Comparison of ENCODE assay signal across 8 cellular contexts in genomic region chr19:35213678-35214632, GRCh38. TPM values are rescaled to one million over a fixed set of nuclear protein-coding genes. Genes with fewer than 3 reads are reported as not detected.
DNase-seq lines count a peak whose midpoint lies in the region; ATAC-seq and TF ChIP-seq lines count a peak whose summit lies in the region.

No MANE protein-coding gene starts in this region.

- DNase-seq in GM04504 (ENCODE audit: low read depth) (peak; percentile 76), NCI-H345 (lab: John Stamatoyannopoulos, UW) (peak; percentile 61), non-pigmented ciliary epithelial cell (ENCODE audit: low read depth) (peak; percentile 35), thyroid gland (peak; percentile 18 to 35), SKM-1 (lab: John Stamatoyannopoulos, UW; ENCODE audit: unreplicated experiment) (no peak)
- DNase-seq in activated CD4-positive, alpha-beta T cell treated with anti-CD3 and anti-CD28 coated beads, Interleukin-2, amount 50 U/mL, for 1 hour = peak; percentile 70

- intact Hi-C loops in thyroid gland (cut with DNase I) = no loop called here

- H3K27ac ChIP-seq in duodenal mucosa (ENCODE audit: low read depth, low read length) = peak overlapping the region; percentile 61
- peak overlapping the region; percentile 44 to 61 (median 49) for H3K27ac ChIP-seq in thyroid gland

- H3K36me3 ChIP-seq in duodenal mucosa (ENCODE audit: control insufficient read depth in 1 of 2, insufficient read depth in 2 of 2, low read length in 2 of 2) (no peaks in the 10 kb centered on the region), thyroid gland (no peaks in the 10 kb centered on the region)

- H3K4me3 ChIP-seq in duodenal mucosa (ENCODE audit: low read depth in 1 of 2, low read length in 2 of 2) (no peak overlapping the region), thyroid gland (replicated peaks in 1 of 3) (no peak overlapping the region)

- peaks cover 4 to 5% of the 10 kb centered on the region in 2 donors for H3K9me3 ChIP-seq in duodenal mucosa (ENCODE audit: control insufficient read depth in 1 of 2, low read length in 2 of 2)
- no peaks in the 10 kb centered on the region for H3K9me3 ChIP-seq in thyroid gland

- WGBS in thyroid gland, 2 donors = 48 to 68% methylated on average over 18 to 21 of the region's 21 CpGs

- H3K4me1 ChIP-seq in duodenal mucosa (ENCODE audit: control insufficient read depth in 1 of 2, insufficient read depth in 2 of 2, low read length in 2 of 2) (peaks cover 19 to 26% of the 10 kb centered on the region in 2 donors), thyroid gland (no peaks in the 10 kb centered on the region)

- peak overlapping the region; percentile 1 to 30 for H3K9ac ChIP-seq in duodenal mucosa (ENCODE audit: low read depth in 1 of 2, low read length in 2 of 2)

- peak; percentile 60 for ATAC-seq in HG02981 (IDR thresholded peaks at IDR 0.05; ENCODE audit: unreplicated experiment)

- TF ChIP-seq POLR2A in thyroid gland (IDR thresholded peaks at IDR 0.05) = peak in 1 of 2 donors; percentile 11

- H3K27me3 ChIP-seq in duodenal mucosa (ENCODE audit: control insufficient read depth in 1 of 2, insufficient read depth in 2 of 2, low read length in 2 of 2) (no peaks in the 10 kb centered on the region), thyroid gland (no peaks in the 10 kb centered on the region)

- no peak for TF ChIP-seq CTCF in thyroid gland (IDR thresholded peaks at IDR 0.05)

RNA-seq across cellular contexts. Expression of gene FAM187B, which starts 14.6 kb away (rescaled TPM):
- under 1 TPM in 1 of 4 donors, not detected in 3; 0.67 TPM for total RNA-seq in thyroid gland

RNA-seq across cellular contexts. Expression of gene LSR, which starts 34.8 kb away (rescaled TPM):
- total RNA-seq in thyroid gland = 10 to 100 TPM; 36.5 to 85.3 (median 61.8) TPM

RNA-seq across cellular contexts. Expression of gene USF2, which starts 54.8 kb away (rescaled TPM):
- 100 to 1,000 TPM in 3 of 4 donors, 10 to 100 TPM in 1; 98.9 to 133 (median 126) TPM for total RNA-seq in thyroid gland

RNA-seq across cellular contexts. Expression of gene FXYD5, which starts 59.4 kb away (rescaled TPM):
- 10 to 100 TPM in 3 of 4 donors, 1 to 10 TPM in 1; 9.3 to 52.4 (median 19.6) TPM for total RNA-seq in thyroid gland
